ENCODE assay signal across 8 cellular contexts in the genomic region with DNA sequence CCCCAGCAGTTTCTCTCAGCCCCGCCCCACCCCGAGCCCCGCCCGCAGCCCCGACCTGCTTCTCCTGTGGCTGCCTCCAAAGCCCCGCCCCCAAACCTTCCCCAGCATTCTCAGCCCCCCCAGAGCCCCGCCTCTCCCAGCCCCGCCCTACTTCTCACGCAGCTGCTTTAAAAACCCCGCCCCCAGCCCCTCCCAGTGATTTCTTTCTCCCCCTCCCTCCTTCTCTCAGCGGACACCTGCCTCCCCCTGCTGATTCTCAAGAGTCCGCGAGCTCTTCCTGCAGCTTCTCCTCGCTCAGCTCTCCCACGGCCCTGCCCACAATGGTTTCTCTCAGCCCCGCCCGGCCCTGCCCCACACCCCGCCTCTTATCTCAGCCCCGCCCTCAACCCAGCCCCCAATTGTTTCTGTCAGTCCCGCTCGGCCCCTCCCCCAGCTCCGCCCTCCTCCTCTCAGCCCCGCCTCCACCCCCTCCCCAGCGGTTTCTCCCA. TPM values are rescaled to one million over a fixed set of nuclear protein-coding genes. Genes with fewer than 3 reads are reported as not detected.
DNase-seq lines count a peak whose midpoint lies in the region; ATAC-seq and TF ChIP-seq lines count a peak whose summit lies in the region.

No MANE protein-coding gene starts in this region.

- H3K27me3 ChIP-seq in duodenal mucosa (ENCODE audit: control insufficient read depth in 1 of 2, insufficient read depth in 2 of 2, low read length in 2 of 2), result no peaks in the 10 kb centered on the region

- H3K9ac ChIP-seq in duodenal mucosa (ENCODE audit: low read depth in 1 of 2, low read length in 2 of 2), result peak overlapping the region; percentile 89 to 96

- H3K36me3 ChIP-seq in duodenal mucosa (ENCODE audit: control insufficient read depth in 1 of 2, insufficient read depth in 2 of 2, low read length in 2 of 2), result peaks cover 0 to 4% of the 10 kb centered on the region in 2 donors

- intact Hi-C loops in activated CD8-positive, alpha-beta T cell treated with anti-CD3 and anti-CD28 coated beads for 36 hours (cut with micrococcal nuclease), result loop anchor here (10.0 kb wide), 1 partner anchor 395 kb away; the partner anchor contains the start of gene EOLA2

- H3K27me3 Mint-ChIP-seq in activated CD8-positive, alpha-beta T cell treated with anti-CD3 and anti-CD28 coated beads for 36 hours, result no peaks in the 10 kb centered on the region

- POLR2A ChIA-PET in activated CD8-positive, alpha-beta T cell treated with anti-CD3 and anti-CD28 coated beads for 36 hours (lab: Charles Lee), result interaction anchor here (1.5 kb wide), 2 partner anchors 18 to 35 kb away, joined by 4 read pairs; partner anchors contain the start of gene IDS

- peak overlapping the region; percentile 81 to 88 for H3K4me3 ChIP-seq in duodenal mucosa (ENCODE audit: low read depth in 1 of 2, low read length in 2 of 2)

- ATAC-seq in HG03342 (IDR thresholded peaks at IDR 0.05; ENCODE audit: unreplicated experiment), result peak; percentile 20
- ATAC-seq in activated CD8-positive, alpha-beta T cell treated with anti-CD3 and anti-CD28 coated beads for 36 hours, result peak; percentile 65

- peaks cover 2% of the 10 kb centered on the region for H3K36me3 Mint-ChIP-seq in activated CD8-positive, alpha-beta T cell treated with anti-CD3 and anti-CD28 coated beads for 36 hours (ENCODE audit: low read depth)

- H3K4me3 Mint-ChIP-seq in activated CD8-positive, alpha-beta T cell treated with anti-CD3 and anti-CD28 coated beads for 36 hours, result peak overlapping the region; percentile 88

- CTCF ChIA-PET in activated CD8-positive, alpha-beta T cell treated with anti-CD3 and anti-CD28 coated beads for 36 hours (lab: Charles Lee), result interaction anchor here (1.4 to 3.5 kb wide), 3 partner anchors 19 to 36 kb away, joined by 4 to 22 read pairs (median 6); no protein-coding TSS in a partner anchor

- TF ChIP-seq CTCF in activated CD8-positive, alpha-beta T cell treated with anti-CD3 and anti-CD28 coated beads for 36 hours (IDR thresholded peaks at IDR 0.05), result no peak

- H3K9me3 ChIP-seq in duodenal mucosa (ENCODE audit: control insufficient read depth in 1 of 2, low read length in 2 of 2), result no peaks in the 10 kb centered on the region

- H3K4me1 Mint-ChIP-seq in activated CD8-positive, alpha-beta T cell treated with anti-CD3 and anti-CD28 coated beads for 36 hours (ENCODE audit: low read depth), result peaks cover 8% of the 10 kb centered on the region

- peak overlapping the region; percentile 95 for H3K27ac ChIP-seq in duodenal mucosa (ENCODE audit: low read depth, low read length)

- no peaks in the 10 kb centered on the region for H3K9me3 Mint-ChIP-seq in activated CD8-positive, alpha-beta T cell treated with anti-CD3 and anti-CD28 coated beads for 36 hours

- DNase-seq in NOMO-1 (lab: John Stamatoyannopoulos, UW; ENCODE audit: unreplicated experiment in 2 of 2), result peak; percentile 60 to 79
- DNase-seq in NOMO-1 treated with dmso at 0.1 percent for 144 hours (lab: John Stamatoyannopoulos, UW; ENCODE audit: unreplicated experiment), result no peak
- peak; percentile 95 for DNase-seq in NCI-H69 (lab: John Stamatoyannopoulos, UW)
- peak; percentile 95 for DNase-seq in activated CD8-positive, alpha-beta T cell treated with anti-CD3 and anti-CD28 coated beads for 36 hours
- DNase-seq in lung microvascular endothelial cell (ENCODE audit: low read depth in 2 of 2), result peak; percentile 90 to 93
- peak; percentile 80 to 83 (median 82) for DNase-seq in stimulated activated CD4-positive, alpha-beta T cell treated with anti-CD3 and anti-CD28 coated beads, TNF-alpha, amount 100 ng/mL, for 1 hour (ENCODE audit: low read depth in 3 of 3, low spot score in 1 of 3)

- peaks cover 0 to 11% of the 10 kb centered on the region in 2 donors for H3K4me1 ChIP-seq in duodenal mucosa (ENCODE audit: control insufficient read depth in 1 of 2, insufficient read depth in 2 of 2, low read length in 2 of 2)

- H3K27ac Mint-ChIP-seq in activated CD8-positive, alpha-beta T cell treated with anti-CD3 and anti-CD28 coated beads for 36 hours, result peak overlapping the region; percentile 100

RNA-seq across cellular contexts. Expression of gene EOLA1, which starts 0.6 kb away (rescaled TPM):
- 10 to 100 TPM; 60.3 to 60.7 TPM for total RNA-seq in activated CD8-positive, alpha-beta T cell treated with anti-CD3 and anti-CD28 coated beads for 36 hours
- 10.0 and 13.3 TPM in 2 replicates for total RNA-seq in lung microvascular endothelial cell

RNA-seq across cellular contexts. Expression of gene HSFX3, which starts 9.5 kb away (rescaled TPM):
- not detected for total RNA-seq in activated CD8-positive, alpha-beta T cell treated with anti-CD3 and anti-CD28 coated beads for 36 hours
- total RNA-seq in lung microvascular endothelial cell, result not detected in 2 replicates

RNA-seq across cellular contexts. Expression of gene IDS, which starts 35.1 kb away (rescaled TPM):
- 10 to 100 TPM; 44.8 to 50.6 TPM for total RNA-seq in activated CD8-positive, alpha-beta T cell treated with anti-CD3 and anti-CD28 coated beads for 36 hours
- total RNA-seq in lung microvascular endothelial cell, result 13.7 and 24.2 TPM in 2 replicates

RNA-seq across cellular contexts. Expression of gene MAGEA9B, which starts 47.1 kb away (rescaled TPM):
- not detected for total RNA-seq in activated CD8-positive, alpha-beta T cell treated with anti-CD3 and anti-CD28 coated beads for 36 hours
- not detected in 2 replicates for total RNA-seq in lung microvascular endothelial cell

RNA-seq across cellular contexts. Expression of gene HSFX2, which starts 54.9 kb away (rescaled TPM):
- total RNA-seq in activated CD8-positive, alpha-beta T cell treated with anti-CD3 and anti-CD28 coated beads for 36 hours, result not detected
- total RNA-seq in lung microvascular endothelial cell, result 0.22 and 0.40 TPM in 2 replicates
